In the genomic region with DNA sequence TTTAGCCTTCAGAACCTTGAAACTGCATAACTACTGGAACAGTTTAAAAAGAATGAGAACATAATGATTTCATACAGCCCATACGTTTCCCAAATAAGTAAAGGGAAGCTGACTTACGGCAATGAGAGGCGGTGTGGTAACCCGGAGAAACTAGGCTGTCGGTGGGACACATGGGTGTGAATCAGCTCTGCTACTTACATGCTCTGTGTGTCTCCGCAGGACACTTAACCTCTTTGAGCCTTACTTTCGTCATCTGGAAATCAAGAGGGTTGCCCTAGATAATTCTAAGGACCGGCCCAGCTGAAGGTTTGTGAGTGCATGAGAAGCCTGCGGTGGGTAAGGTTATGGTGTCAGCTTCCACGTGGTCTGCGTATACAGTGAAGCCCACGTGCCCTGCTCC, we compare ENCODE assay signal across 17 cellular contexts. TPM values are rescaled to one million over a fixed set of nuclear protein-coding genes. Genes with fewer than 3 reads are reported as not detected.
DNase-seq lines count a peak whose midpoint lies in the region; ATAC-seq and TF ChIP-seq lines count a peak whose summit lies in the region.
"Had no signal": no experiment of that assay in that cellular context is flagged by ENCODE, and none has a peak within 500 bp of the region (broad histone marks: within the 10 kb centered on the region; RNA-seq: fewer than 3 reads in every experiment).

No MANE protein-coding gene starts in this region.

- DNase-seq in AG04450 (ENCODE audit: low read depth, low spot score): no peak
- peak; percentile 60 for DNase-seq in NOMO-1 treated with DMSO at 0.1 percent for 48 hours (lab: John Stamatoyannopoulos, UW; ENCODE audit: unreplicated experiment)
- no peak for DNase-seq in esophagus squamous epithelium (lab: John Stamatoyannopoulos, UW)
- DNase-seq in osteoblast (ENCODE audit: insufficient read length, low spot score, missing footprints): no peak
- DNase-seq in mesothelial cell of epicardium (ENCODE audit: low spot score in 2 of 2, unreplicated experiment in 2 of 2): no peak
- DNase-seq in activated CD4-positive, alpha-beta T cell treated with anti-CD3 and anti-CD28 coated beads, Interleukin-2, amount 10 ng/mL, durations not matched to agents 24 days and 14 days: no peak
- DNase-seq: activated T-cell treated with anti-CD3 and anti-CD28 coated beads, Interleukin-2, amount 50 U/mL, for 24 hours; central memory CD4-positive, alpha-beta T cell; GOT3; left colon; NCI-H2029; ovary; thyroid gland; WERI-Rb-1 had no signal

- H3K27ac Mint-ChIP-seq in mesothelial cell of epicardium: no peak overlapping the region
- no peak overlapping the region for H3K27ac Mint-ChIP-seq in activated CD4-positive, alpha-beta T cell treated with anti-CD3 and anti-CD28 coated beads, Interleukin-2, amount 10 ng/mL, durations not matched to agents 24 days and 14 days
- H3K27ac Mint-ChIP-seq: activated T-cell treated with anti-CD3 and anti-CD28 coated beads, Interleukin-2, amount 50 U/mL, for 24 hours had no signal

- TF ChIP-seq CTCF in AG04450 (IDR thresholded peaks at IDR 0.05; ENCODE audit: low read depth, low read length) (no peak), esophagus squamous epithelium (IDR thresholded peaks at IDR 0.05) (no peak), osteoblast (IDR thresholded peaks at IDR 0.05; ENCODE audit: extremely low read depth, low read depth, low read length) (no peak), mesothelial cell of epicardium (IDR thresholded peaks at IDR 0.05; ENCODE audit: unreplicated experiment) (no peak)

- H3K27ac ChIP-seq in AG04450 (ENCODE audit: low read depth, low read length) (peak overlapping the region; percentile 65), esophagus squamous epithelium (peak overlapping the region in 3 of 4 donors; percentile 32 to 62 (median 34)), osteoblast (ENCODE audit: low read depth, low read length) (peak overlapping the region; percentile 69)
- H3K27ac ChIP-seq: ovary, WERI-Rb-1 had no signal

- H3K36me3 Mint-ChIP-seq in mesothelial cell of epicardium: no peaks in the 10 kb centered on the region
- no peaks in the 10 kb centered on the region for H3K36me3 Mint-ChIP-seq in activated CD4-positive, alpha-beta T cell treated with anti-CD3 and anti-CD28 coated beads, Interleukin-2, amount 10 ng/mL, durations not matched to agents 24 days and 14 days (ENCODE audit: low read depth)

- H3K4me1 ChIP-seq in esophagus squamous epithelium (peaks cover 7 to 30% (median 19%) of the 10 kb centered on the region in 3 donors), osteoblast (ENCODE audit: insufficient read depth, low read length) (peaks cover 18% of the 10 kb centered on the region)
- H3K4me1 ChIP-seq: thyroid gland had no signal

- peaks cover 8% of the 10 kb centered on the region for H3K4me1 Mint-ChIP-seq in mesothelial cell of epicardium
- H3K4me1 Mint-ChIP-seq in activated CD4-positive, alpha-beta T cell treated with anti-CD3 and anti-CD28 coated beads, Interleukin-2, amount 10 ng/mL, durations not matched to agents 24 days and 14 days: peaks cover 15% of the 10 kb centered on the region

- peak overlapping the region; percentile 9 for H2AFZ ChIP-seq in osteoblast (ENCODE audit: low read length)

- CTCF ChIA-PET in AG04450 (lab: Charles Lee): interaction anchor here (1.1 to 1.5 kb wide), 4 partner anchors 17 to 168 kb away, joined by 3 to 6 read pairs (median 4); partner anchors contain the start of gene HSPA2

- H3K27me3 Mint-ChIP-seq in mesothelial cell of epicardium (ENCODE audit: low read depth): no peaks in the 10 kb centered on the region
- peaks cover 28% of the 10 kb centered on the region for H3K27me3 Mint-ChIP-seq in activated CD4-positive, alpha-beta T cell treated with anti-CD3 and anti-CD28 coated beads, Interleukin-2, amount 10 ng/mL, durations not matched to agents 24 days and 14 days

- no peak for TF ChIP-seq POLR2A in esophagus squamous epithelium (IDR thresholded peaks at IDR 0.05)

- WGBS in esophagus squamous epithelium, 2 donors: 76 to 80% methylated on average over 12 of the region's 12 CpGs

- no peaks in the 10 kb centered on the region for H3K36me3 ChIP-seq in esophagus squamous epithelium
- no peaks in the 10 kb centered on the region for H3K36me3 ChIP-seq in osteoblast (ENCODE audit: insufficient read depth, low read length)
- H3K36me3 ChIP-seq: ovary, thyroid gland, WERI-Rb-1 had no signal

- POLR2A ChIA-PET in AG04450 (lab: Yijun Ruan, JAX): interaction anchor here (0.5 to 1.7 kb wide), 4 partner anchors 9 to 114 kb away, joined by 3 to 17 read pairs (median 5); partner anchors contain the start of gene HSPA2

- peaks cover 3% of the 10 kb centered on the region for H3K9me3 Mint-ChIP-seq in mesothelial cell of epicardium
- no peaks in the 10 kb centered on the region for H3K9me3 Mint-ChIP-seq in activated CD4-positive, alpha-beta T cell treated with anti-CD3 and anti-CD28 coated beads, Interleukin-2, amount 10 ng/mL, durations not matched to agents 24 days and 14 days
- H3K9me3 Mint-ChIP-seq: activated T-cell treated with anti-CD3 and anti-CD28 coated beads, Interleukin-2, amount 50 U/mL, for 24 hours had no signal

- H4K20me1 ChIP-seq in osteoblast (ENCODE audit: insufficient read depth, low read length): no peaks in the 10 kb centered on the region

- intact Hi-C loops in esophagus squamous epithelium (cut with DNase I): no loop called here
- intact Hi-C loops in activated CD4-positive, alpha-beta T cell treated with anti-CD3 and anti-CD28 coated beads, Interleukin-2, amount 10 ng/mL, durations not matched to agents 24 days and 14 days (cut with micrococcal nuclease): no loop called here

- no peak overlapping the region for H3K4me3 ChIP-seq in AG04450 (ENCODE audit: low read depth, low read length)
- no peak overlapping the region for H3K4me3 ChIP-seq in esophagus squamous epithelium
- no peak overlapping the region for H3K4me3 ChIP-seq in osteoblast (ENCODE audit: insufficient read depth, low read length)
- H3K4me3 ChIP-seq: ovary, thyroid gland had no signal

- no peaks in the 10 kb centered on the region for H3K79me2 ChIP-seq in osteoblast (ENCODE audit: insufficient read depth, low read length)

- H3K27me3 ChIP-seq in AG04450 (ENCODE audit: control insufficient read depth, insufficient read depth, low read length) (peaks cover 2% of the 10 kb centered on the region), esophagus squamous epithelium (no peaks in the 10 kb centered on the region), osteoblast (ENCODE audit: insufficient read depth, low read length) (no peaks in the 10 kb centered on the region)
- H3K27me3 ChIP-seq: ovary, thyroid gland had no signal

- no peak for ATAC-seq in HG03439 (IDR thresholded peaks at IDR 0.05; ENCODE audit: unreplicated experiment)
- no peak for ATAC-seq in GM19324 (IDR thresholded peaks at IDR 0.05; ENCODE audit: low FRiP score, unreplicated experiment)
- ATAC-seq: Panc1 had no signal

- no peak overlapping the region for H3K4me3 Mint-ChIP-seq in mesothelial cell of epicardium
- no peak overlapping the region for H3K4me3 Mint-ChIP-seq in activated CD4-positive, alpha-beta T cell treated with anti-CD3 and anti-CD28 coated beads, Interleukin-2, amount 10 ng/mL, durations not matched to agents 24 days and 14 days
- H3K4me3 Mint-ChIP-seq: activated T-cell treated with anti-CD3 and anti-CD28 coated beads, Interleukin-2, amount 50 U/mL, for 24 hours had no signal

- H3K4me2 ChIP-seq in osteoblast (ENCODE audit: insufficient read depth, low read length): peak overlapping the region; percentile 70

- H3K9me3 ChIP-seq in AG04450 (ENCODE audit: control insufficient read depth, insufficient read depth, low read length) (peaks cover 3% of the 10 kb centered on the region; the same call in 1 of the 2 replicates), esophagus squamous epithelium (no peaks in the 10 kb centered on the region), osteoblast (ENCODE audit: low read depth, low read length) (no peaks in the 10 kb centered on the region)
- H3K9me3 ChIP-seq: ovary, thyroid gland had no signal

RNA-seq across cellular contexts. Expression of gene PLEKHG3, which starts 49.3 kb away (rescaled TPM):
- 6.4 and 6.6 TPM in 2 replicates for polyA plus RNA-seq in AG04450 (2011; rRNA removed)
- 8.1 and 12.0 TPM in 2 replicates for polyA minus RNA-seq in AG04450 (2011; rRNA and poly(A)+ RNA removed)
- total RNA-seq in esophagus squamous epithelium: 10 to 100 TPM; 44.6 to 87.8 (median 60.8) TPM
- total RNA-seq in osteoblast: 2.9 and 5.4 TPM in 2 replicates
- total RNA-seq in mesothelial cell of epicardium: 141 to 142 TPM (median 142 TPM) in 3 replicates
- 3.0 and 3.1 TPM in 2 replicates for total RNA-seq in activated CD4-positive, alpha-beta T cell treated with anti-CD3 and anti-CD28 coated beads, Interleukin-2, amount 10 ng/mL, durations not matched to agents 24 days and 14 days
